Comparison of ENCODE assay signal across 26 cellular contexts in genomic region chrX:66262807-66263206, GRCh38.
DNase-seq lines count a peak whose midpoint lies in the region; ATAC-seq, FAIRE-seq and TF ChIP-seq lines count a peak whose summit lies in the region.
"Had no signal": no experiment of that assay in that cellular context is flagged by ENCODE, and none has a peak within 500 bp of the region (broad histone marks: within the 10 kb centered on the region; RNA-seq: fewer than 3 reads in every experiment).

No MANE protein-coding gene starts in this region.

- H3K36me3 ChIP-seq in IMR-90 (ENCODE audit: control insufficient read depth, insufficient read depth, low read length) (no peaks in the 10 kb centered on the region), astrocyte (ENCODE audit: insufficient read depth, low read length) (no peaks in the 10 kb centered on the region), H1 (ENCODE audit: control insufficient read depth in 2 of 4, insufficient read depth in 4 of 4, low read length in 3 of 4) (peaks cover 0 to 22% (median 10%) of the 10 kb centered on the region in 4 experiments; a peak in 6 of 8 replicates)
- H3K36me3 ChIP-seq: BE2C, BLaER1 had no signal

- H4K20me1 ChIP-seq in IMR-90 (ENCODE audit: insufficient read depth, low read length), result no peaks in the 10 kb centered on the region
- H4K20me1 ChIP-seq in astrocyte (ENCODE audit: insufficient read depth, low read length), result no peaks in the 10 kb centered on the region
- H4K20me1 ChIP-seq in H1 (replicated peaks in 1 of 2; ENCODE audit: control insufficient read depth in 1 of 2, insufficient read depth in 2 of 2, low read length in 2 of 2), result no peaks in the 10 kb centered on the region
- H4K20me1 ChIP-seq: BLaER1 had no signal

- H4K5ac ChIP-seq in IMR-90 (ENCODE audit: low read depth, low read length) (no peak overlapping the region), H1 (ENCODE audit: insufficient read length, low read depth, low read length) (no peak overlapping the region)

- no peak overlapping the region for H3K27ac ChIP-seq in IMR-90 (ENCODE audit: insufficient read depth, low read length)
- no peak overlapping the region for H3K27ac ChIP-seq in astrocyte (ENCODE audit: low read depth, low read length)
- no peak overlapping the region for H3K27ac ChIP-seq in H1 (ENCODE audit: low read depth, low read length)
- H3K27ac ChIP-seq: BLaER1 had no signal

- intact Hi-C loops in IMR-90 (cut with micrococcal nuclease), result no loop called here

- CTCF ChIA-PET in IMR-90 (lab: Yijun Ruan, JAX), result no interaction called here
- CTCF ChIA-PET in H1 (lab: Charles Lee; ENCODE audit: partially characterized antibody), result no interaction called here

- H3K23ac ChIP-seq in IMR-90 (ENCODE audit: low read depth, low read length) (no peak overlapping the region), H1 (ENCODE audit: insufficient read length) (no peak overlapping the region)

- H3K9ac ChIP-seq in IMR-90 (ENCODE audit: low read depth, low read length), result no peak overlapping the region
- H3K9ac ChIP-seq in astrocyte (ENCODE audit: low read length), result no peak overlapping the region
- H3K9ac ChIP-seq in H1 (replicated peaks in 1 of 4; ENCODE audit: extremely low read depth in 1 of 4, low read depth in 3 of 4, low read length in 3 of 4), result no peak overlapping the region
- H3K9ac ChIP-seq: BLaER1 had no signal

- no peak for TF ChIP-seq RAD21 in IMR-90 (IDR thresholded peaks at IDR 0.05; ENCODE audit: low read length)
- TF ChIP-seq RAD21 in H1 (IDR thresholded peaks at IDR 0.05 in 1 of 2, conservative IDR thresholded peaks at IDR 0.05 in 1 of 2; ENCODE audit: low read depth in 2 of 2, low read length in 2 of 2), result no peak

- H4K91ac ChIP-seq in IMR-90 (ENCODE audit: insufficient read depth, low read depth, low read length), result no peak overlapping the region
- no peak overlapping the region for H4K91ac ChIP-seq in H1 (replicated peaks; ENCODE audit: insufficient read length, low read length)

- no TSS peak for BruUV-seq in IMR-90 (replicated peaks; lab: Mats Ljungman, UMichigan)

- no peak overlapping the region for H3K4me3 ChIP-seq in IMR-90 (ENCODE audit: insufficient read depth, low read depth, low read length)
- H3K4me3 ChIP-seq in astrocyte (ENCODE audit: insufficient read depth, low read depth, low read length), result no peak overlapping the region
- H3K4me3 ChIP-seq in H1 (ENCODE audit: extremely low read depth in 1 of 4, insufficient read depth in 2 of 4, low read depth in 3 of 4, low read length in 4 of 4), result no peak overlapping the region
- H3K4me3 ChIP-seq: BLaER1 had no signal

- ATAC-seq in IMR-90 (ENCODE audit: low read depth) (no peak), HG02884 (IDR thresholded peaks at IDR 0.05; ENCODE audit: unreplicated experiment) (no peak)

- H3K27ac Mint-ChIP-seq in astrocyte (ENCODE audit: unreplicated experiment), result no peak overlapping the region
- H3K27ac Mint-ChIP-seq: CD14-positive monocyte; CD4-positive, alpha-beta memory T cell; CD4-positive, CD25-positive, alpha-beta regulatory T cell; CD8-positive, alpha-beta memory T cell had no signal

- H2BK15ac ChIP-seq in IMR-90 (ENCODE audit: low read depth, low read length) (no peak overlapping the region), H1 (ENCODE audit: low read length) (no peak overlapping the region)

- H2AK5ac ChIP-seq in IMR-90 (ENCODE audit: low read depth, low read length), result no peak overlapping the region
- no peak overlapping the region for H2AK5ac ChIP-seq in H1 (ENCODE audit: low read depth, low read length)

- no peak overlapping the region for H2BK12ac ChIP-seq in H1 (ENCODE audit: low read depth, low read length)

- no peak overlapping the region for H2AK9ac ChIP-seq in IMR-90 (replicated peaks; ENCODE audit: low read depth, low read length, poor library complexity)

- no peak overlapping the region for H3K18ac ChIP-seq in IMR-90 (ENCODE audit: low read depth, low read length)
- H3K18ac ChIP-seq in H1 (ENCODE audit: extremely low read depth, low read length), result no peak overlapping the region

- POLR2A ChIA-PET in IMR-90 (lab: Charles Lee; ENCODE audit: unreplicated experiment), result no interaction called here
- POLR2A ChIA-PET in H1 (lab: Charles Lee; ENCODE audit: partially characterized antibody), result no interaction called here

- no peaks in the 10 kb centered on the region for H3K79me1 ChIP-seq in IMR-90 (ENCODE audit: low read depth in 1 of 2, low read length in 2 of 2)
- no peaks in the 10 kb centered on the region for H3K79me1 ChIP-seq in H1 (ENCODE audit: low read depth, low read length)

- no peak overlapping the region for H2BK120ac ChIP-seq in IMR-90 (ENCODE audit: low read depth, low read length)
- H2BK120ac ChIP-seq in H1 (replicated peaks; ENCODE audit: low read depth, low read length), result no peak overlapping the region

- H3K9me3 Mint-ChIP-seq in astrocyte (ENCODE audit: unreplicated experiment), result no peaks in the 10 kb centered on the region
- H3K9me3 Mint-ChIP-seq: CD8-positive, alpha-beta memory T cell had no signal

- DNase-seq in IMR-90 (no peak), astrocyte (ENCODE audit: low read depth) (no peak), H1 (ENCODE audit: low read depth in 1 of 2, low spot score in 2 of 2) (no peak), NCI-H1048 (lab: John Stamatoyannopoulos, UW) (no peak), GM10266 (ENCODE audit: extremely low spot score) (no peak)
- DNase-seq: 8988T; ACHN; BE2C; C1 segment of cervical spinal cord; CD4-positive, alpha-beta memory T cell; CD4-positive, CD25-positive, alpha-beta regulatory T cell; CD8-positive, alpha-beta memory T cell; COR-L47; DMS 273 treated with DMSO at 0.1 percent for 48 hours; DMS153; DMS53; DMS79; DND-41; EL; GDM1 had no signal

- H2BK5ac ChIP-seq in IMR-90 (ENCODE audit: low read depth, low read length, poor library complexity, severe bottlenecking) (no peak overlapping the region), H1 (ENCODE audit: low read depth, low read length) (no peak overlapping the region)

- H3K23me2 ChIP-seq in H1 (ENCODE audit: low read depth, low read length), result no peaks in the 10 kb centered on the region

- H2AFZ ChIP-seq in IMR-90 (replicated peaks; ENCODE audit: low read length, poor library complexity) (no peak overlapping the region), astrocyte (ENCODE audit: low read depth, low read length) (no peak overlapping the region), H1 (ENCODE audit: low read length) (no peak overlapping the region)

- no peak for TF ChIP-seq POLR2A in IMR-90 (IDR thresholded peaks at IDR 0.05; ENCODE audit: low read depth, low read length)
- no peak for TF ChIP-seq POLR2A in H1 (IDR thresholded peaks at IDR 0.05; ENCODE audit: control extremely low read depth in 1 of 2, low read depth in 2 of 2, low read length in 2 of 2)

- H3K4me1 ChIP-seq in IMR-90 (ENCODE audit: control insufficient read depth, insufficient read depth, low read length), result no peaks in the 10 kb centered on the region
- H3K4me1 ChIP-seq in astrocyte (ENCODE audit: insufficient read depth, low read length), result no peaks in the 10 kb centered on the region
- H3K4me1 ChIP-seq in H1 (replicated peaks in 1 of 4; ENCODE audit: control insufficient read depth in 3 of 4, insufficient read depth in 4 of 4, low read length in 3 of 4), result no peaks in the 10 kb centered on the region
- H3K4me1 ChIP-seq: BE2C, BLaER1 had no signal

- no peak for TF ChIP-seq CTCF in IMR-90 (conservative IDR thresholded peaks at IDR 0.05; ENCODE audit: low read depth, low read length)
- TF ChIP-seq CTCF in astrocyte (IDR thresholded peaks at IDR 0.05; ENCODE audit: insufficient read depth, low read depth, low read length), result no peak
- no peak for TF ChIP-seq CTCF in H1 (IDR thresholded peaks at IDR 0.05; ENCODE audit: control extremely low read depth in 1 of 3, insufficient read depth in 1 of 3, low read depth in 1 of 3, low read length in 3 of 3)
- no peak for TF ChIP-seq CTCF in GM10266 (IDR thresholded peaks at IDR 0.05; ENCODE audit: control insufficient read depth, insufficient read depth, low read depth, missing control alignments)

- in situ Hi-C loops in IMR-90 (cut with MboI; ENCODE audit: low sequenced_read_pairs), result no loop called here

- no peaks in the 10 kb centered on the region for H3K4me1 Mint-ChIP-seq in astrocyte (ENCODE audit: low read depth, unreplicated experiment)
- H3K4me1 Mint-ChIP-seq: CD14-positive monocyte; CD4-positive, alpha-beta memory T cell; CD4-positive, CD25-positive, alpha-beta regulatory T cell; CD8-positive, alpha-beta memory T cell had no signal

- peaks cover 9% of the 10 kb centered on the region for H3K36me3 Mint-ChIP-seq in astrocyte (ENCODE audit: low read depth, unreplicated experiment)
- H3K36me3 Mint-ChIP-seq: CD14-positive monocyte; CD4-positive, alpha-beta memory T cell; CD4-positive, CD25-positive, alpha-beta regulatory T cell; CD8-positive, alpha-beta memory T cell had no signal

- H3K4me3 Mint-ChIP-seq in astrocyte (ENCODE audit: unreplicated experiment), result no peak overlapping the region
- H3K4me3 Mint-ChIP-seq: CD14-positive monocyte; CD4-positive, alpha-beta memory T cell; CD4-positive, CD25-positive, alpha-beta regulatory T cell; CD8-positive, alpha-beta memory T cell had no signal

- H3K9me1 ChIP-seq in IMR-90 (ENCODE audit: insufficient read depth, low read length), result no peaks in the 10 kb centered on the region

- H3K79me2 ChIP-seq in astrocyte (ENCODE audit: insufficient read depth, low read length) (no peaks in the 10 kb centered on the region), H1 (ENCODE audit: control insufficient read depth in 1 of 2, insufficient read depth in 2 of 2, low read length in 2 of 2) (no peaks in the 10 kb centered on the region)

- H3K27me3 ChIP-seq in IMR-90 (ENCODE audit: control insufficient read depth, insufficient read depth, low read length) (no peaks in the 10 kb centered on the region), astrocyte (ENCODE audit: insufficient read depth, low read length) (no peaks in the 10 kb centered on the region), H1 (replicated peaks in 1 of 4; ENCODE audit: control insufficient read depth in 3 of 4, extremely low read depth in 1 of 4, insufficient read depth in 3 of 4, low read length in 3 of 4) (no peaks in the 10 kb centered on the region)
- H3K27me3 ChIP-seq: BE2C had no signal

- peak; percentile 97 for FAIRE-seq in astrocyte (lab: Jason Lieb, UNC)
- FAIRE-seq in H1 (lab: Jason Lieb, UNC), result no peak
- FAIRE-seq: A204.1, GM12891, GM19239 had no signal

- dilution Hi-C loops in IMR-90 (cut with HindIII; ENCODE audit: low sequenced_read_pairs, unreplicated experiment), result no loop called here

- H3K9me3 ChIP-seq in IMR-90 (ENCODE audit: control insufficient read depth, insufficient read depth, low read length) (no peaks in the 10 kb centered on the region), astrocyte (ENCODE audit: insufficient read depth, low read depth, low read length) (no peaks in the 10 kb centered on the region), H1 (ENCODE audit: insufficient read depth in 2 of 2, low read depth in 1 of 2, low read length in 1 of 2) (no peaks in the 10 kb centered on the region)
- H3K9me3 ChIP-seq: BE2C, BLaER1 had no signal

- H4K8ac ChIP-seq in IMR-90 (ENCODE audit: low read depth in 2 of 2, low read length in 2 of 2) (no peak overlapping the region), H1 (ENCODE audit: extremely low read depth, insufficient read depth, low read length) (no peak overlapping the region)

- H3K56ac ChIP-seq in IMR-90 (ENCODE audit: extremely low read depth, insufficient read depth, low read length) (no peak overlapping the region), H1 (replicated peaks; ENCODE audit: insufficient read length, low read depth, low read length) (no peak overlapping the region)

- H2BK20ac ChIP-seq in IMR-90 (ENCODE audit: low read depth, low read length) (no peak overlapping the region), H1 (ENCODE audit: low read length) (no peak overlapping the region)

- no peak overlapping the region for H3K4me2 ChIP-seq in IMR-90 (ENCODE audit: low read depth, low read length)
- no peak overlapping the region for H3K4me2 ChIP-seq in astrocyte (ENCODE audit: low read length)
- no peak overlapping the region for H3K4me2 ChIP-seq in H1 (ENCODE audit: insufficient read depth in 1 of 2, low read depth in 2 of 2, low read length in 2 of 2)
- H3K4me2 ChIP-seq: BLaER1 had no signal

- no peaks in the 10 kb centered on the region for H3K27me3 Mint-ChIP-seq in astrocyte (ENCODE audit: low read depth, unreplicated experiment)

- H3K14ac ChIP-seq in IMR-90 (replicated peaks; ENCODE audit: low read depth, low read length) (no peak overlapping the region), H1 (ENCODE audit: insufficient read length) (no peak overlapping the region)

- H3K4ac ChIP-seq in IMR-90 (ENCODE audit: low read depth, low read length), result no peak overlapping the region
- no peak overlapping the region for H3K4ac ChIP-seq in H1 (replicated peaks; ENCODE audit: insufficient read length, low read depth, low read length)

- no peak for TF ChIP-seq EP300 in H1 (IDR thresholded peaks at IDR 0.05; ENCODE audit: borderline replicate concordance in 1 of 2, low read depth in 2 of 2, low read length in 2 of 2)
